Comparison of ENCODE assay signal across 19 cellular contexts in the genomic region with DNA sequence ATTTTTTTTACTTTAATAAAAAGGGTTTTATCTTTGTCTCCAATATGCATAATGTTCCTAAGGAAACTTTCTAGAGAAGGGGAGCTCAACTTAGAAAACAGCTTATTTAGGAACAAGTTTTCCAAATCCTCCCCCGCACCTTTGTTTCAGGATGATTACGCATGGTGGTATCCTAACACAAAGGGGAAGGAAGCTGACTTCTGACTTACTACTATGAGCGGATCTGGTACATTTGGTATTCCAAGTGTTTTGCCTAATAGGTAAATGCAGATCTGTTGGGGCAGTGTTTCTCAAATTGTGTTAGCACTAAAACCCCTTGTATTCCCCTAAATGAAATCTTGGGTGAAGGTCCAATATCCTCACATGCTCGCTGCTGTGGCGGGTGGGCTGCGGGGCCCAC.
A peak's percentile ranks its signal among the peaks of the same experiment; 100 is the strongest.
DNase-seq lines count a peak whose midpoint lies in the region; ATAC-seq and TF ChIP-seq lines count a peak whose summit lies in the region.
"Had no signal": no experiment of that assay in that cellular context is flagged by ENCODE, and none has a peak within 500 bp of the region (broad histone marks: within the 10 kb centered on the region; RNA-seq: fewer than 3 reads in every experiment).

No MANE protein-coding gene starts in this region.

- H3K27ac ChIP-seq in HCT116 (ENCODE audit: low read depth, low read length) (peak overlapping the region; percentile 91; the same call in 1 of the 2 replicates), neutrophil (peak overlapping the region; percentile 9)
- H3K27ac ChIP-seq: ascending aorta, prostate gland, tibial artery had no signal

- H3K36me3 ChIP-seq in HCT116 (ENCODE audit: control insufficient read depth in 1 of 2, insufficient read depth in 2 of 2, low read length in 2 of 2) (peaks cover 0 to 5% of the 10 kb centered on the region in 2 experiments; a peak in 2 of 4 replicates), neutrophil (peaks cover 37% of the 10 kb centered on the region)

- no peak overlapping the region for H3K4me3 Mint-ChIP-seq in activated CD4-positive, alpha-beta T cell treated with anti-CD3 and anti-CD28 coated beads, Interleukin-2, amount 10 ng/mL, durations not matched to agents 7 days and 5 days
- peak overlapping the region; percentile 5 for H3K4me3 Mint-ChIP-seq in activated naive CD8-positive, alpha-beta T cell treated with anti-CD3 and anti-CD28 coated beads for 36 hours
- H3K4me3 Mint-ChIP-seq: nephron progenitor cell had no signal

- peak overlapping the region; percentile 21 for H3K27ac Mint-ChIP-seq in activated CD4-positive, alpha-beta T cell treated with anti-CD3 and anti-CD28 coated beads, Interleukin-2, amount 10 ng/mL, durations not matched to agents 7 days and 5 days
- peak overlapping the region; percentile 99 for H3K27ac Mint-ChIP-seq in activated naive CD8-positive, alpha-beta T cell treated with anti-CD3 and anti-CD28 coated beads for 36 hours
- H3K27ac Mint-ChIP-seq: nephron progenitor cell had no signal

- TF ChIP-seq RAD21 in HCT116 (IDR thresholded peaks at IDR 0.05; ENCODE audit: low read depth) = no peak

- no TSS peak for BruUV-seq in HCT116 (replicated peaks; lab: Mats Ljungman, UMichigan)

- no peak for TF ChIP-seq CTCF in HCT116 (IDR thresholded peaks at IDR 0.05 in 2 of 3, conservative IDR thresholded peaks at IDR 0.05 in 1 of 3; ENCODE audit: borderline replicate concordance in 1 of 3, insufficient read depth in 1 of 3, low read depth in 2 of 3, low read length in 2 of 3)
- TF ChIP-seq CTCF in neutrophil (IDR thresholded peaks at IDR 0.05) = no peak

- no peak overlapping the region for H3K4me2 ChIP-seq in HCT116 (ENCODE audit: low read length)

- H3K4me1 Mint-ChIP-seq in activated CD4-positive, alpha-beta T cell treated with anti-CD3 and anti-CD28 coated beads, Interleukin-2, amount 10 ng/mL, durations not matched to agents 7 days and 5 days = peaks cover 51% of the 10 kb centered on the region
- H3K4me1 Mint-ChIP-seq in activated naive CD8-positive, alpha-beta T cell treated with anti-CD3 and anti-CD28 coated beads for 36 hours = peaks cover 49% of the 10 kb centered on the region

- peak overlapping the region; percentile 18; the same call in 1 of the 2 replicates for H3K9ac ChIP-seq in HCT116 (ENCODE audit: low read length)

- H3K9me3 ChIP-seq in HCT116 (ENCODE audit: control insufficient read depth in 1 of 2, insufficient read depth in 1 of 2, low read depth in 1 of 2, low read length in 2 of 2) (no peaks in the 10 kb centered on the region), neutrophil (no peaks in the 10 kb centered on the region)
- H3K9me3 ChIP-seq: ascending aorta, prostate gland, tibial artery had no signal

- H3K79me2 ChIP-seq in HCT116 (ENCODE audit: insufficient read depth, low read length) = peaks cover 55% of the 10 kb centered on the region

- DNase-seq in activated CD4-positive, alpha-beta T cell treated with anti-CD3 and anti-CD28 coated beads, Interleukin-2, amount 10 ng/mL, durations not matched to agents 7 days and 5 days = no peak
- DNase-seq in activated CD4-positive, alpha-beta T cell treated with anti-CD3 and anti-CD28 coated beads, Interleukin-2, amount 50 U/mL, for 48 hours = no peak
- DNase-seq in HCT116 (ENCODE audit: low read depth, low spot score) = no peak
- DNase-seq in activated naive CD8-positive, alpha-beta T cell treated with anti-CD3 and anti-CD28 coated beads for 36 hours = no peak
- DNase-seq in mucosa of gallbladder (ENCODE audit: low spot score) = no peak
- no peak for DNase-seq in OCI-M2 (lab: John Stamatoyannopoulos, UW; ENCODE audit: unreplicated experiment)
- DNase-seq in Kasumi-1 (lab: John Stamatoyannopoulos, UW) = no peak
- DNase-seq: activated effector memory CD4-positive, alpha-beta T cell treated with anti-CD3 and anti-CD28 coated beads, Interleukin-2, amount 50 U/mL, for 16 hours; CD4-positive, alpha-beta memory T cell; foreskin fibroblast; kidney glomerular epithelial cell; mesendoderm; NCI-H1105; nephron progenitor cell; PC-3; tibial artery had no signal

- no peak for TF ChIP-seq POLR2A in HCT116 (IDR thresholded peaks at IDR 0.05; ENCODE audit: borderline replicate concordance, extremely low read depth, insufficient read depth, insufficient read length)

- no peak overlapping the region for H2AFZ ChIP-seq in HCT116 (ENCODE audit: low read depth, low read length, poor library complexity, severe bottlenecking)

- H3K4me1 ChIP-seq in HCT116 (ENCODE audit: control insufficient read depth in 1 of 2, insufficient read depth in 2 of 2, low read length in 2 of 2) (peaks cover 26 to 79% of the 10 kb centered on the region in 2 experiments), neutrophil (ENCODE audit: control insufficient read depth in 1 of 2, insufficient read depth in 1 of 2, low read depth in 1 of 2, low read length in 1 of 2) (peaks cover 53 to 55% of the 10 kb centered on the region in 2 experiments)
- H3K4me1 ChIP-seq: prostate gland had no signal

- no peak overlapping the region for H3K4me3 ChIP-seq in HCT116 (replicated peaks in 1 of 2; ENCODE audit: low read depth in 1 of 2, low read length in 2 of 2)
- no peak overlapping the region for H3K4me3 ChIP-seq in neutrophil (ENCODE audit: low read depth in 1 of 2, low read length in 1 of 2)
- H3K4me3 ChIP-seq: ascending aorta, prostate gland, tibial artery had no signal

- CTCF ChIA-PET in activated CD4-positive, alpha-beta T cell treated with anti-CD3 and anti-CD28 coated beads, Interleukin-2, amount 10 ng/mL, durations not matched to agents 7 days and 5 days (lab: Charles Lee) = interaction anchor here (0.6 to 2.7 kb wide), 3 partner anchors 9 to 59 kb away, joined by 3 to 15 read pairs (median 5); no protein-coding TSS in a partner anchor
- CTCF ChIA-PET in HCT116 (lab: Charles Lee) = interaction anchor here (2.4 kb wide), 1 partner anchor 19 kb away, joined by 10 read pairs; no protein-coding TSS in a partner anchor

- H3K27me3 ChIP-seq in HCT116 (ENCODE audit: insufficient read depth, low read length) (no peaks in the 10 kb centered on the region), neutrophil (no peaks in the 10 kb centered on the region)
- H3K27me3 ChIP-seq: ascending aorta, tibial artery had no signal

- H4K20me1 ChIP-seq in HCT116 (ENCODE audit: insufficient read depth) = no peaks in the 10 kb centered on the region

- ATAC-seq in HCT116 = no peak
- ATAC-seq: PC-3 had no signal

- POLR2A ChIA-PET in activated CD4-positive, alpha-beta T cell treated with anti-CD3 and anti-CD28 coated beads, Interleukin-2, amount 10 ng/mL, durations not matched to agents 7 days and 5 days (lab: Charles Lee) = no interaction called here
- POLR2A ChIA-PET in HCT116 (lab: Charles Lee) = interaction anchor here (0.9 to 1.5 kb wide), 3 partner anchors 16 to 50 kb away, joined by 3 read pairs; no protein-coding TSS in a partner anchor

- no peaks in the 10 kb centered on the region for H3K9me2 ChIP-seq in HCT116 (ENCODE audit: insufficient read depth)

- peaks cover 34% of the 10 kb centered on the region for H3K36me3 Mint-ChIP-seq in activated CD4-positive, alpha-beta T cell treated with anti-CD3 and anti-CD28 coated beads, Interleukin-2, amount 10 ng/mL, durations not matched to agents 7 days and 5 days (ENCODE audit: low read depth)
- H3K36me3 Mint-ChIP-seq in activated naive CD8-positive, alpha-beta T cell treated with anti-CD3 and anti-CD28 coated beads for 36 hours = peaks cover 61% of the 10 kb centered on the region

- intact Hi-C loops in HCT116 (cut with micrococcal nuclease) = no loop called here

- RAD21 ChIA-PET in HCT116 (lab: Charles Lee; ENCODE audit: low non-redundant PET in 1 of 2, low total read pairs in 2 of 2, uncharacterized antibody in 2 of 2, unreplicated experiment in 2 of 2) = no interaction called here

- no peaks in the 10 kb centered on the region for H3K27me3 Mint-ChIP-seq in activated CD4-positive, alpha-beta T cell treated with anti-CD3 and anti-CD28 coated beads, Interleukin-2, amount 10 ng/mL, durations not matched to agents 7 days and 5 days
- H3K27me3 Mint-ChIP-seq in activated naive CD8-positive, alpha-beta T cell treated with anti-CD3 and anti-CD28 coated beads for 36 hours = peaks cover 4% of the 10 kb centered on the region
- H3K27me3 Mint-ChIP-seq: CD4-positive, alpha-beta memory T cell had no signal

- H3K9me3 Mint-ChIP-seq in activated CD4-positive, alpha-beta T cell treated with anti-CD3 and anti-CD28 coated beads, Interleukin-2, amount 10 ng/mL, durations not matched to agents 7 days and 5 days = no peaks in the 10 kb centered on the region
- H3K9me3 Mint-ChIP-seq in activated naive CD8-positive, alpha-beta T cell treated with anti-CD3 and anti-CD28 coated beads for 36 hours = peaks cover 3% of the 10 kb centered on the region
- H3K9me3 Mint-ChIP-seq: nephron progenitor cell had no signal

TF ChIP-seq in HCT116, 20 proteins besides CTCF, POLR2A, EP300 and RAD21:
- TF ChIP-seq EZH2phosphoT487 (IDR thresholded peaks at IDR 0.05; ENCODE audit: borderline replicate concordance) = no peak
- TF ChIP-seq EGR1 (IDR thresholded peaks at IDR 0.05; ENCODE audit: low read depth) = 0 out of 2 replicates have a peak, but pooled peaks have one; percentile 7
